In genomic region chr1:146386851-146387749, GRCh38 we compare ENCODE assay signal across 8 cellular contexts.
DNase-seq lines count a peak whose midpoint lies in the region; ATAC-seq and TF ChIP-seq lines count a peak whose summit lies in the region.
"Not testable (repeated sequence)": the region's sequence is repeated elsewhere in the genome, so short reads cannot be mapped to it uniquely, and the experiment has no call there.

No MANE protein-coding gene starts in this region.

- not testable (repeated sequence) for H3K27me3 Mint-ChIP-seq in activated T-cell treated with anti-CD3 and anti-CD28 coated beads, Interleukin-2, amount 50 U/mL, for 4 hours (ENCODE audit: low read depth)

- DNase-seq in Daoy (ENCODE audit: low read depth) (peak; percentile 96), OCI-LY7 (ENCODE audit: low spot score) (peak; percentile 93), mucosa of descending colon (peak; percentile 79 to 91 (median 80))
- not testable (repeated sequence) for DNase-seq in activated T-cell treated with anti-CD3 and anti-CD28 coated beads, Interleukin-2, amount 50 U/mL, for 4 hours
- DNase-seq in stimulated activated naive CD4-positive, alpha-beta T cell treated with Interleukin-2 at 50 U/mL for 16 hours (lab: John Stamatoyannopoulos, UW), result peak; percentile 83

- H2AFZ ChIP-seq in OCI-LY7 (ENCODE audit: low read length), result not testable (repeated sequence)

- not testable (repeated sequence) for H3K9me3 ChIP-seq in OCI-LY7 (ENCODE audit: low read length); esophagus (ENCODE audit: control insufficient read depth in 2 of 2, insufficient read depth in 1 of 2, low read depth in 1 of 2, low read length in 1 of 2); mucosa of descending colon

- H3K36me3 Mint-ChIP-seq in activated T-cell treated with anti-CD3 and anti-CD28 coated beads, Interleukin-2, amount 50 U/mL, for 4 hours (ENCODE audit: insufficient read depth), result not testable (repeated sequence)

- peak overlapping the region; percentile 86 for H3K4me2 ChIP-seq in OCI-LY7 (ENCODE audit: low read length)

- not testable (repeated sequence) for BruUV-seq in OCI-LY7 (replicated peaks; lab: Mats Ljungman, UMichigan)

- H3K27me3 ChIP-seq in esophagus (ENCODE audit: control insufficient read depth in 1 of 2, insufficient read depth in 2 of 2, low read length in 2 of 2), result not testable (repeated sequence)

- not testable (repeated sequence) for H3K4me1 Mint-ChIP-seq in activated T-cell treated with anti-CD3 and anti-CD28 coated beads, Interleukin-2, amount 50 U/mL, for 4 hours (ENCODE audit: low read depth)

- peak; percentile 95 for ATAC-seq in GM21786 (IDR thresholded peaks at IDR 0.05; ENCODE audit: unreplicated experiment)
- peak; percentile 82 to 85 for ATAC-seq in activated T-cell treated with anti-CD3 and anti-CD28 coated beads, Interleukin-2, amount 50 U/mL, for 4 hours
- ATAC-seq in mucosa of descending colon, result peak; percentile 96

- H3K9me3 Mint-ChIP-seq in activated T-cell treated with anti-CD3 and anti-CD28 coated beads, Interleukin-2, amount 50 U/mL, for 4 hours, result not testable (repeated sequence)

- H3K4me1 ChIP-seq in OCI-LY7 (ENCODE audit: insufficient read depth, low read length, poor library complexity, severe bottlenecking), result peaks cover 16% of the 10 kb centered on the region
- not testable (repeated sequence) for H3K4me1 ChIP-seq in esophagus (ENCODE audit: control insufficient read depth in 2 of 2, insufficient read depth in 2 of 2, low read length in 1 of 2); mucosa of descending colon (ENCODE audit: low read depth)

- peak overlapping the region; percentile 85 for H3K4me3 Mint-ChIP-seq in activated T-cell treated with anti-CD3 and anti-CD28 coated beads, Interleukin-2, amount 50 U/mL, for 4 hours

- H3K27ac ChIP-seq in OCI-LY7 (ENCODE audit: low read depth, low read length, poor library complexity, severe bottlenecking) (peak overlapping the region; percentile 94), esophagus (ENCODE audit: low read depth in 2 of 2, low read length in 1 of 2) (peak overlapping the region; percentile 83 to 91)

- H3K36me3 ChIP-seq in OCI-LY7 (ENCODE audit: insufficient read depth, low read length); esophagus (ENCODE audit: control insufficient read depth in 2 of 2, insufficient read depth in 2 of 2, low read length in 1 of 2); mucosa of descending colon (ENCODE audit: low read depth): not testable (repeated sequence)

- TF ChIP-seq RAD21 in Ishikawa (IDR thresholded peaks at IDR 0.05; ENCODE audit: low read depth), result peak; percentile 5; the same call in 1 of the 2 replicates

- WGBS in esophagus, 2 donors, result 0 to 1% methylated on average over 23 to 30 of the region's 39 CpGs

- not testable (repeated sequence) for TF ChIP-seq CTCF in OCI-LY7 (conservative IDR thresholded peaks at IDR 0.05; ENCODE audit: low read length); mucosa of descending colon (IDR thresholded peaks at IDR 0.05)

- intact Hi-C loops in OCI-LY7 (cut with micrococcal nuclease; ENCODE audit: unreplicated experiment); mucosa of descending colon (cut with DNase I, micrococcal nuclease): not testable (repeated sequence)

- CTCF ChIA-PET in OCI-LY7 (lab: Charles Lee; ENCODE audit: unreplicated experiment), result not testable (repeated sequence)

- not testable (repeated sequence) for H3K79me2 ChIP-seq in OCI-LY7 (ENCODE audit: insufficient read depth, low read depth, low read length)

- H3K4me3 ChIP-seq in OCI-LY7 (ENCODE audit: low read depth, low read length, poor library complexity, severe bottlenecking), result peak overlapping the region; percentile 64
- peak overlapping the region; percentile 33 to 44 for H3K4me3 ChIP-seq in esophagus (ENCODE audit: low read depth in 1 of 2, low read length in 2 of 2)
- peak overlapping the region; percentile 9 for H3K4me3 ChIP-seq in mucosa of descending colon

- H3K9me2 ChIP-seq in OCI-LY7 (ENCODE audit: insufficient read depth, low read length), result not testable (repeated sequence)

- POLR2A ChIA-PET in OCI-LY7 (lab: Charles Lee), result interaction anchor here (0.7 to 1.2 kb wide), 3 partner anchors 10 to 856 kb away, joined by 3 to 8 read pairs (median 5); no protein-coding TSS in a partner anchor

- peak; percentile 53; the same call in 1 of the 2 replicates for TF ChIP-seq EP300 in Ishikawa (IDR thresholded peaks at IDR 0.05; ENCODE audit: borderline replicate concordance)

- H4K20me1 ChIP-seq in OCI-LY7 (ENCODE audit: insufficient read depth, low read length), result not testable (repeated sequence)

TF ChIP-seq in Ishikawa, 13 proteins besides CTCF, POLR2A, EP300 and RAD21:
- peak; percentile 35; the same call in 1 of the 2 replicates for TF ChIP-seq CEBPB (IDR thresholded peaks at IDR 0.05)
- TF ChIP-seq YY1 (IDR thresholded peaks at IDR 0.05; ENCODE audit: low read depth), result peak; percentile 66
- TF ChIP-seq TEAD4 (IDR thresholded peaks at IDR 0.05), result peak; percentile 56; the same call in 1 of the 2 replicates
- TF ChIP-seq EGR1 (IDR thresholded peaks at IDR 0.05), result peak; percentile 16; the same call in 1 of the 2 replicates
- 0 out of 2 replicates have a peak, but pooled peaks have one; percentile 15 for TF ChIP-seq FOXM1 (IDR thresholded peaks at IDR 0.05; ENCODE audit: borderline replicate concordance, low read depth)
- peak; percentile 62; the same call in 1 of the 2 replicates for TF ChIP-seq TCF12 (IDR thresholded peaks at IDR 0.05; ENCODE audit: low read depth)
- peak; percentile 17; the same call in 1 of the 2 replicates for TF ChIP-seq TAF1 (IDR thresholded peaks at IDR 0.05; ENCODE audit: low read depth)
- TF ChIP-seq NFIC (IDR thresholded peaks at IDR 0.05), result peak; percentile 45; the same call in 1 of the 2 replicates
TF ChIP-seq in Ishikawa: peak in this region for 8; not testable (repeated sequence) for 5.

Comparison
In these comparisons a context has a peak if more than half of its experiments do, and no peak if none do; other contexts are left out.
1. H3K4me3 ChIP-seq: peak in every context shown above with its lines; median percentile 64 in OCI-LY7; 38 in esophagus; 9 in mucosa of descending colon.